In the genomic region with DNA sequence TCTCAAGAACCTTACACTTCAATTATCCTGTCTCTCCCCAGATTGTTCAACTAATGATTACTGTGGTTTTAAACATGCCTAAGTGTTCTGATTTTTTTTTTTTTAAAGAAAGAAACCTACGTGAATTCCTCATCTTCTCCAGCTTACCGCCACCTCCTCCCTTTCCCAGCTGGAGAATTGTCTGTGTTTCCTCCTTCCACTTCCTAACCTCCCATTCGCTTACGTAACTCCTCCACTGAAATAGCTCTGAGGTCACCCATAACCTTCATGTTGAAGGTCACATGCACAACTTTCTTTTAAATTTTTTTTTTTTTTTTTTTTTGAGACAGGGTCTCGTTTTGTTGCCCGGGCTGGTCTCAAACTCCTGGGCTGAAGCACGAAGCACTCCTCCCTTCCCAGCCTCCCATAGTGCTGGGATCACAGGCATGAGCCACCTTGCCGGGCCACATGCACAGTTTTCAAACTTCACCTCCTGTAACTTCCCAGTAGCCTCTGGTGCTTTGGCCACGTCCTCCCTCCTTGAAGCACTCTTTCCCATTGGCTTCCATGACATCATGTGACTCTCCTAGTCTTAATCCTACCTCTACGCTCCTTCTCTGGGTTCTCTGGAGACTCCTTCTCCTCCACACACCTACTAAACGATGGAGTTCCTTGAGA, we compare ENCODE assay signal across 13 cellular contexts. TPM values are rescaled to one million over a fixed set of nuclear protein-coding genes. Genes with fewer than 3 reads are reported as not detected.
DNase-seq lines count a peak whose midpoint lies in the region; ATAC-seq, FAIRE-seq and TF ChIP-seq lines count a peak whose summit lies in the region.
"Had no signal": no experiment of that assay in that cellular context is flagged by ENCODE, and none has a peak within 500 bp of the region (broad histone marks: within the 10 kb centered on the region; RNA-seq: fewer than 3 reads in every experiment).

No MANE protein-coding gene starts in this region.

- H4K20me1 ChIP-seq in KMS-11 (ENCODE audit: insufficient read depth), result no peaks in the 10 kb centered on the region

- peak overlapping the region; percentile 68 for H2AFZ ChIP-seq in KMS-11 (ENCODE audit: low read depth)

- H3K27me3 Mint-ChIP-seq in activated T-helper 17 cell treated with anti-CD3 and anti-CD28 coated beads, Interleukin-2, amount 50 U/mL, for 72 hours, result no peaks in the 10 kb centered on the region
- H3K27me3 Mint-ChIP-seq: CD4-positive, alpha-beta memory T cell; memory B cell had no signal

- peak overlapping the region; percentile 46 for H3K4me3 Mint-ChIP-seq in activated T-helper 17 cell treated with anti-CD3 and anti-CD28 coated beads, Interleukin-2, amount 50 U/mL, for 72 hours
- H3K4me3 Mint-ChIP-seq: CD4-positive, alpha-beta memory T cell; H9; memory B cell had no signal

- H3K4me3 ChIP-seq in KMS-11 (IDR thresholded peaks at IDR 0.05; ENCODE audit: insufficient read depth, low read depth, low read length) (no peak overlapping the region), gastroesophageal sphincter (no peak overlapping the region), psoas muscle (no peak overlapping the region)

- peak overlapping the region; percentile 45 for H3K27ac Mint-ChIP-seq in activated T-helper 17 cell treated with anti-CD3 and anti-CD28 coated beads, Interleukin-2, amount 50 U/mL, for 72 hours
- H3K27ac Mint-ChIP-seq: H9, memory B cell had no signal

- peak; percentile 27 for ATAC-seq in activated T-helper 17 cell treated with anti-CD3 and anti-CD28 coated beads, Interleukin-2, amount 50 U/mL, for 72 hours (replicated peaks)
- ATAC-seq in gastroesophageal sphincter (peak; percentile 72), psoas muscle (peak in 2 of 4 donors; percentile 43 to 65), HG03432 (IDR thresholded peaks at IDR 0.05; ENCODE audit: unreplicated experiment) (no peak)

- H3K36me3 ChIP-seq in KMS-11 (ENCODE audit: insufficient read depth) (no peaks in the 10 kb centered on the region), gastroesophageal sphincter (no peaks in the 10 kb centered on the region), psoas muscle (ENCODE audit: insufficient read depth in 1 of 2, low read depth in 1 of 2) (no peaks in the 10 kb centered on the region)

- H3K27me3 ChIP-seq in KMS-11 (ENCODE audit: insufficient read depth, low read depth) (no peaks in the 10 kb centered on the region), gastroesophageal sphincter (no peaks in the 10 kb centered on the region), psoas muscle (ENCODE audit: insufficient read depth in 3 of 3, low read length in 2 of 3) (no peaks in the 10 kb centered on the region)

- DNase-seq in psoas muscle, result no peak
- DNase-seq in NOMO-1 (lab: John Stamatoyannopoulos, UW; ENCODE audit: unreplicated experiment in 2 of 2), result no peak
- no peak for DNase-seq in H54 (ENCODE audit: insufficient read length, low spot score)
- DNase-seq in glomerular visceral epithelial cell (ENCODE audit: extremely low spot score), result no peak
- DNase-seq: CD4-positive, alpha-beta memory T cell; H9; KG1; NCI-H345 had no signal

- intact Hi-C loops in psoas muscle (cut with DNase I), result no loop called here

- no peaks in the 10 kb centered on the region for H3K9me3 Mint-ChIP-seq in activated T-helper 17 cell treated with anti-CD3 and anti-CD28 coated beads, Interleukin-2, amount 50 U/mL, for 72 hours
- H3K9me3 Mint-ChIP-seq: CD4-positive, alpha-beta memory T cell; memory B cell had no signal

- H3K4me1 ChIP-seq in KMS-11 (ENCODE audit: low read depth, poor library complexity, severe bottlenecking) (peaks cover 32% of the 10 kb centered on the region), gastroesophageal sphincter (peaks cover 0 to 27% (median 8%) of the 10 kb centered on the region in 3 donors), psoas muscle (peaks cover 6% of the 10 kb centered on the region)

- H3K27ac ChIP-seq in KMS-11 (peak overlapping the region; percentile 86), gastroesophageal sphincter (peak overlapping the region in 3 of 4 donors; percentile 38 to 74 (median 42)), psoas muscle (peak overlapping the region; percentile 59)

- H3K4me2 ChIP-seq in KMS-11, result peak overlapping the region; percentile 92

- TF ChIP-seq EP300 in gastroesophageal sphincter (IDR thresholded peaks at IDR 0.05), result no peak

- no peak for FAIRE-seq in H54 (lab: Jason Lieb, UNC)

- WGBS in gastroesophageal sphincter (ENCODE audit: low coverage in 1 of 2), 2 donors, result 61 to 81% methylated on average over 4 to 10 of the region's 11 CpGs
- 67 to 82% (median 72%) methylated on average over 11 of the region's 11 CpGs for WGBS in psoas muscle, 3 donors

- peak overlapping the region; percentile 40; the same call in 1 of the 2 replicates for H3K9ac ChIP-seq in KMS-11

- H3K9me3 ChIP-seq in gastroesophageal sphincter (no peaks in the 10 kb centered on the region), psoas muscle (no peaks in the 10 kb centered on the region)

- no peak for TF ChIP-seq CTCF in KMS-11 (conservative IDR thresholded peaks at IDR 0.05; ENCODE audit: low read depth, low read length)
- TF ChIP-seq CTCF in gastroesophageal sphincter (IDR thresholded peaks at IDR 0.05), result no peak
- TF ChIP-seq CTCF in psoas muscle (IDR thresholded peaks at IDR 0.05), result no peak

- H3K36me3 Mint-ChIP-seq in activated T-helper 17 cell treated with anti-CD3 and anti-CD28 coated beads, Interleukin-2, amount 50 U/mL, for 72 hours (ENCODE audit: low read depth), result no peaks in the 10 kb centered on the region
- H3K36me3 Mint-ChIP-seq: CD4-positive, alpha-beta memory T cell had no signal

- H3K79me2 ChIP-seq in KMS-11 (ENCODE audit: insufficient read depth, low read depth), result no peaks in the 10 kb centered on the region

- peaks cover 22% of the 10 kb centered on the region for H3K4me1 Mint-ChIP-seq in activated T-helper 17 cell treated with anti-CD3 and anti-CD28 coated beads, Interleukin-2, amount 50 U/mL, for 72 hours
- H3K4me1 Mint-ChIP-seq: H9, memory B cell had no signal

- no peak for TF ChIP-seq POLR2A in gastroesophageal sphincter (IDR thresholded peaks at IDR 0.05)
- TF ChIP-seq POLR2A in H54 (IDR thresholded peaks at IDR 0.05; ENCODE audit: low read depth, low read length), result no peak

RNA-seq across cellular contexts. Expression of a gene that starts 9.8 kb away (rescaled TPM):
- total RNA-seq in activated T-helper 17 cell treated with anti-CD3 and anti-CD28 coated beads, Interleukin-2, amount 50 U/mL, for 72 hours, result 100 to 1,000 TPM; 291 to 399 TPM
- 100 to 1,000 TPM; 160 to 288 (median 184) TPM for total RNA-seq in gastroesophageal sphincter
- 100 to 1,000 TPM; 207 to 284 (median 232) TPM for total RNA-seq in psoas muscle
- 100 to 1,000 TPM; 179 to 261 (median 206) TPM for polyA plus RNA-seq in psoas muscle
